ENCODE assay signal across 26 cellular contexts in genomic region chr21:35730325-35730724, GRCh38.
"Had no signal": no experiment of that assay in that cellular context is flagged by ENCODE, and none has a peak within 500 bp of the region (broad histone marks: within the 10 kb centered on the region; RNA-seq: fewer than 3 reads in every experiment).

No MANE protein-coding gene starts in this region.

- ATAC-seq: activated CD8-positive, alpha-beta T cell treated with anti-CD3 and anti-CD28 coated beads for 36 hours; activated T-cell treated with anti-CD3 and anti-CD28 coated beads, Interleukin-2, amount 50 U/mL, for 4 hours; esophagus mucosa; heart left ventricle; mucosa of descending colon; natural killer cell treated with Interleukin-12 subunit alpha and Interleukin-12 subunit beta and Interleukin-15 and Interleukin-18, amount 100 ng/mL, for 72 hours; right lobe of liver; stimulated activated naive CD8-positive, alpha-beta T cell treated with anti-CD3 and anti-CD28 coated beads, Interleukin-15, Interleukin-2, amounts not matched to agents 100 U/mL and 50 U/mL, for 24 hours had no signal

- H3K27ac Mint-ChIP-seq: activated CD4-positive, alpha-beta T cell treated with anti-CD3 and anti-CD28 coated beads, Interleukin-2, amount 10 ng/mL, durations not matched to agents 24 days and 14 days; activated CD8-positive, alpha-beta T cell treated with anti-CD3 and anti-CD28 coated beads for 36 hours; activated naive CD8-positive, alpha-beta T cell; natural killer cell treated with Interleukin-12 subunit alpha and Interleukin-12 subunit beta and Interleukin-15 and Interleukin-18, amount 100 ng/mL, for 72 hours; T-helper 1 cell treated with Interleukin-12 subunit alpha and Interleukin-12 subunit beta and Interleukin-4 antibody, amounts not matched to agents 30 μg/mL and 1 μg/mL, for 36 hours had no signal

- H3K4me1 ChIP-seq: heart left ventricle, left ventricle myocardium inferior, right lobe of liver, testis, transverse colon had no signal

- H3K9me3 ChIP-seq: heart left ventricle, left ventricle myocardium inferior, mucosa of descending colon, neutrophil, right lobe of liver, testis, transverse colon had no signal

- DNase-seq: activated CD4-positive, alpha-beta T cell treated with anti-CD3 and anti-CD28 coated beads, Interleukin-2, amount 10 ng/mL, durations not matched to agents 24 days and 14 days; activated CD4-positive, CD25-positive, alpha-beta regulatory T cell treated with anti-CD3 and anti-CD28 coated beads, Interleukin-2, amount 50 U/mL, for 72 hours; activated CD8-positive, alpha-beta T cell treated with anti-CD3 and anti-CD28 coated beads for 36 hours; activated naive CD4-positive, alpha-beta T cell treated with Interleukin-2 at 50 U/mL for 16 hours; activated T-cell treated with anti-CD3 and anti-CD28 coated beads, Interleukin-2, amount 50 U/mL, for 4 hours; anterior cingulate cortex; effector memory CD4-positive, alpha-beta T cell; foreskin fibroblast; heart left ventricle; islet precursor cell; left ventricle myocardium inferior; mucosa of descending colon; right lobe of liver; stimulated activated CD4-positive, alpha-beta T cell treated with anti-CD3 and anti-CD28 coated beads, Interleukin-4, amount 100 ng/mL, for 1 hour; stimulated activated naive CD8-positive, alpha-beta T cell treated with anti-CD3 and anti-CD28 coated beads, Interleukin-15, Interleukin-2, amounts not matched to agents 100 U/mL and 50 U/mL, for 24 hours; T-helper 9 cell; testis; transverse colon; WERI-Rb-1 had no signal

- H3K9me3 Mint-ChIP-seq: activated CD4-positive, alpha-beta T cell treated with anti-CD3 and anti-CD28 coated beads, Interleukin-2, amount 10 ng/mL, durations not matched to agents 24 days and 14 days; activated CD8-positive, alpha-beta T cell treated with anti-CD3 and anti-CD28 coated beads for 36 hours; activated T-cell treated with anti-CD3 and anti-CD28 coated beads, Interleukin-2, amount 50 U/mL, for 4 hours; central memory CD8-positive, alpha-beta T cell; natural killer cell treated with Interleukin-12 subunit alpha and Interleukin-12 subunit beta and Interleukin-15 and Interleukin-18, amount 100 ng/mL, for 72 hours had no signal

- H3K4me3 ChIP-seq: heart left ventricle, left ventricle myocardium inferior, lung, mucosa of descending colon, right lobe of liver, testis, transverse colon had no signal

- H3K27ac ChIP-seq: heart left ventricle, left ventricle myocardium inferior, neutrophil, right lobe of liver, testis, transverse colon, WERI-Rb-1 had no signal

- H3K36me3 Mint-ChIP-seq: natural killer cell treated with Interleukin-12 subunit alpha and Interleukin-12 subunit beta and Interleukin-15 and Interleukin-18, amount 100 ng/mL, for 72 hours had no signal

- H3K27me3 ChIP-seq: testis had no signal

- H3K4me3 Mint-ChIP-seq: activated CD4-positive, alpha-beta T cell treated with anti-CD3 and anti-CD28 coated beads, Interleukin-2, amount 10 ng/mL, durations not matched to agents 24 days and 14 days; activated CD8-positive, alpha-beta T cell treated with anti-CD3 and anti-CD28 coated beads for 36 hours; activated naive CD8-positive, alpha-beta T cell; activated T-cell treated with anti-CD3 and anti-CD28 coated beads, Interleukin-2, amount 50 U/mL, for 4 hours; central memory CD8-positive, alpha-beta T cell; natural killer cell treated with Interleukin-12 subunit alpha and Interleukin-12 subunit beta and Interleukin-15 and Interleukin-18, amount 100 ng/mL, for 72 hours; T-helper 1 cell treated with Interleukin-12 subunit alpha and Interleukin-12 subunit beta and Interleukin-4 antibody, amounts not matched to agents 30 μg/mL and 1 μg/mL, for 36 hours had no signal

- H3K4me1 Mint-ChIP-seq: activated CD4-positive, alpha-beta T cell treated with anti-CD3 and anti-CD28 coated beads, Interleukin-2, amount 10 ng/mL, durations not matched to agents 24 days and 14 days; central memory CD8-positive, alpha-beta T cell had no signal

- H3K36me3 ChIP-seq: heart left ventricle, left ventricle myocardium inferior, neutrophil, right lobe of liver, transverse colon, WERI-Rb-1 had no signal
